Comparison of ENCODE assay signal across 21 cellular contexts in genomic region chr5:167851416-167851815, GRCh38.
DNase-seq lines count a peak whose midpoint lies in the region; ATAC-seq, FAIRE-seq and TF ChIP-seq lines count a peak whose summit lies in the region.
"Had no signal": no experiment of that assay in that cellular context is flagged by ENCODE, and none has a peak within 500 bp of the region (broad histone marks: within the 10 kb centered on the region; RNA-seq: fewer than 3 reads in every experiment).

No MANE protein-coding gene starts in this region.

- no peaks in the 10 kb centered on the region for H4K20me1 ChIP-seq in GM23248 (ENCODE audit: insufficient read depth)
- H4K20me1 ChIP-seq in astrocyte (ENCODE audit: insufficient read depth, low read length) = no peaks in the 10 kb centered on the region

- peaks cover 2% of the 10 kb centered on the region for H3K27me3 Mint-ChIP-seq in astrocyte (ENCODE audit: low read depth, unreplicated experiment)
- H3K27me3 Mint-ChIP-seq: CD4-positive, alpha-beta T cell had no signal

- H3K27ac Mint-ChIP-seq in astrocyte (ENCODE audit: unreplicated experiment) = no peak overlapping the region
- H3K27ac Mint-ChIP-seq: CD4-positive, alpha-beta T cell; HFFc6 had no signal

- H3K9me3 ChIP-seq in GM23248 (ENCODE audit: low read depth) = no peaks in the 10 kb centered on the region
- H3K9me3 ChIP-seq in astrocyte (ENCODE audit: insufficient read depth, low read depth, low read length) = no peaks in the 10 kb centered on the region

- H3K9ac ChIP-seq in GM23248 (peak overlapping the region; percentile 41), astrocyte (ENCODE audit: low read length) (no peak overlapping the region)

- H3F3A ChIP-seq in GM23248 (ENCODE audit: insufficient read depth) = peaks cover 40% of the 10 kb centered on the region; the same call in 1 of the 2 replicates

- peaks cover 33% of the 10 kb centered on the region for H3K36me3 Mint-ChIP-seq in astrocyte (ENCODE audit: low read depth, unreplicated experiment)

- peak; percentile 45 for DNase-seq in GM23248
- DNase-seq in astrocyte (ENCODE audit: low read depth) = peak; percentile 47
- DNase-seq in fibroblast of the aortic adventitia (ENCODE audit: low read depth) = peak; percentile 22
- DNase-seq in NCI-H524 (lab: John Stamatoyannopoulos, UW) = no peak
- no peak for DNase-seq in COR-L47 (lab: John Stamatoyannopoulos, UW)
- DNase-seq: ACHN; AML-193; CD4-positive, alpha-beta T cell; DMS153; DMS79; GDM1; GOT3; H7; HFFc6; IMR-90 had no signal

- ATAC-seq in GM21529 (IDR thresholded peaks at IDR 0.05; ENCODE audit: unreplicated experiment) = no peak
- ATAC-seq: HCT116 had no signal

- H2AFZ ChIP-seq in GM23248 (no peak overlapping the region), astrocyte (ENCODE audit: low read depth, low read length) (no peak overlapping the region)

- H3K79me2 ChIP-seq in GM23248 (ENCODE audit: insufficient read depth) = peaks cover 49% of the 10 kb centered on the region
- H3K79me2 ChIP-seq in astrocyte (ENCODE audit: insufficient read depth, low read length) = no peaks in the 10 kb centered on the region

- H3K4me2 ChIP-seq in GM23248 (ENCODE audit: unreplicated experiment) = peak overlapping the region; percentile 45
- H3K4me2 ChIP-seq in astrocyte (ENCODE audit: low read length) = no peak overlapping the region

- H3K9me3 Mint-ChIP-seq in astrocyte (ENCODE audit: unreplicated experiment) = peaks cover 12% of the 10 kb centered on the region
- H3K9me3 Mint-ChIP-seq: HFFc6 had no signal

- H3K4me1 ChIP-seq in GM23248 (ENCODE audit: insufficient read depth) = peaks cover 49% of the 10 kb centered on the region
- H3K4me1 ChIP-seq in astrocyte (ENCODE audit: insufficient read depth, low read length) = no peaks in the 10 kb centered on the region

- H3K27me3 ChIP-seq in GM23248 (replicated peaks; ENCODE audit: insufficient read depth) = no peaks in the 10 kb centered on the region
- H3K27me3 ChIP-seq in astrocyte (ENCODE audit: insufficient read depth, low read length) = no peaks in the 10 kb centered on the region

- H3K36me3 ChIP-seq in GM23248 (ENCODE audit: low read depth) = peaks cover 5% of the 10 kb centered on the region; the same call in 1 of the 2 replicates
- H3K36me3 ChIP-seq in astrocyte (ENCODE audit: insufficient read depth, low read length) = no peaks in the 10 kb centered on the region

- no peak for TF ChIP-seq CTCF in astrocyte (IDR thresholded peaks at IDR 0.05; ENCODE audit: insufficient read depth, low read depth, low read length)
- TF ChIP-seq CTCF in fibroblast of the aortic adventitia (IDR thresholded peaks at IDR 0.05; ENCODE audit: insufficient read depth, low read length) = no peak

- peaks cover 16% of the 10 kb centered on the region for H3K4me1 Mint-ChIP-seq in astrocyte (ENCODE audit: low read depth, unreplicated experiment)

- no peak for FAIRE-seq in astrocyte (lab: Jason Lieb, UNC)
- FAIRE-seq: GM12892, GM18507, HTR-8/SVneo had no signal

- H3K27ac ChIP-seq in GM23248 (peak overlapping the region; percentile 77), astrocyte (ENCODE audit: low read depth, low read length) (peak overlapping the region; percentile 24)
- H3K27ac ChIP-seq: C4-2B had no signal

- no peak overlapping the region for H3K4me3 Mint-ChIP-seq in astrocyte (ENCODE audit: unreplicated experiment)
- H3K4me3 Mint-ChIP-seq: CD4-positive, alpha-beta T cell; HFFc6 had no signal

- 53 to 57% methylated on average over 5 of the region's 5 CpGs for WGBS in GM23248 (ENCODE audit: low coverage in 1 of 2, low lambda C conversion rate in 2 of 2, missing lambda C conversion rate in 2 of 2), 2 experiments

- in situ Hi-C loops in GM23248 (cut with MboI) = no loop called here

- H3K4me3 ChIP-seq in GM23248 (no peak overlapping the region; the same call in 1 of the 2 replicates), astrocyte (ENCODE audit: insufficient read depth, low read depth, low read length) (no peak overlapping the region), fibroblast of the aortic adventitia (ENCODE audit: low read depth, low read length) (no peak overlapping the region)

- no peaks in the 10 kb centered on the region for H3K9me2 ChIP-seq in GM23248 (ENCODE audit: insufficient read depth)

Comparison
In these comparisons a context has a peak if more than half of its experiments do, and no peak if none do; other contexts are left out.
1. DNase-seq: peak in GM23248 (single experiment), astrocyte (single experiment) and fibroblast of the aortic adventitia (single experiment); none in NCI-H524 (0 of 2) and COR-L47 (single experiment).